19 cellular contexts compared by ENCODE assay signal in the genomic region with DNA sequence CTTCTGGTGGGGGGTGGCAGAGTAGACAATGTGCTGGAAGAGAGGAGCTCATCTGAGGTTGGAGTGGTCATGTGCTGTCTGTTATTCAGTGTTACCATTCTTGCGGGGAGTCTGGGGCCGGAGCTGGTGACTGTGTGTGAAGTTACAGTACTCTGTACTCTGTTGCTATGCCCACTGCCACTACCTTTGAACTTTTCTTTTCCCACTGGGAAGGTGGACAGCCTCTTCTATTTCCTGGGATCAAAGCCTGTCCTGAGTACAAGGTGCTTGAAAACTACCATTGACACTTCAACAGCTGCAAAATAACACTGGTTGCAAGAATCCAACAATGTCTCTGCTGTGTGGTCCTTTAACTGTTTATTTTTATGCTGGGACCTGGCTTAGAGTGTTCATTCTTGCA.
A peak's percentile ranks its signal among the peaks of the same experiment; 100 is the strongest.
DNase-seq lines count a peak whose midpoint lies in the region; ATAC-seq, FAIRE-seq and TF ChIP-seq lines count a peak whose summit lies in the region.
"Had no signal": no experiment of that assay in that cellular context is flagged by ENCODE, and none has a peak within 500 bp of the region (broad histone marks: within the 10 kb centered on the region; RNA-seq: fewer than 3 reads in every experiment).

No MANE protein-coding gene starts in this region.

- H3K9ac ChIP-seq in HUES48 (ENCODE audit: low read depth, low read length) = no peak overlapping the region
- peak overlapping the region; percentile 21; the same call in 1 of the 2 replicates for H3K9ac ChIP-seq in HepG2 (ENCODE audit: insufficient read depth, low read depth, low read length)

- POLR2A ChIA-PET in WTC11 (lab: Charles Lee) (no interaction called here), HepG2 (lab: Yijun Ruan, JAX) (interaction anchor here (1.1 kb wide), 1 partner anchor 107 kb away, joined by 4 read pairs; no protein-coding TSS in a partner anchor)
- POLR2A ChIA-PET in CD8-positive, alpha-beta memory T cell (lab: Charles Lee) = no interaction called here

- peaks cover 24% of the 10 kb centered on the region for H3K9me3 Mint-ChIP-seq in WTC11
- peaks cover under 1% of the 10 kb centered on the region in 2 donors for H3K9me3 Mint-ChIP-seq in stimulated activated naive B cell treated with anti-CD40 and anti-IgM and Interleukin-4, amounts not matched to agents 10 μg/mL and 1 μg/mL and 100 μg/mL, for 72 hours
- peaks cover 0 to 3% (median 0%) of the 10 kb centered on the region in 5 donors for H3K9me3 Mint-ChIP-seq in CD8-positive, alpha-beta memory T cell

- no peaks in the 10 kb centered on the region; the same call in 1 of the 2 replicates for H4K20me1 ChIP-seq in HepG2 (ENCODE audit: insufficient read depth, low read length)

- H3K27ac Mint-ChIP-seq in WTC11 = peak overlapping the region; percentile 98
- H3K27ac Mint-ChIP-seq in stimulated activated naive B cell treated with anti-CD40 and anti-IgM and Interleukin-4, amounts not matched to agents 10 μg/mL and 1 μg/mL and 100 μg/mL, for 72 hours = peak overlapping the region; percentile 71
- H3K27ac Mint-ChIP-seq in CD8-positive, alpha-beta memory T cell = peak overlapping the region in 1 of 8 donors; percentile 52

- CTCF ChIA-PET in WTC11 (lab: Charles Lee) (no interaction called here), HepG2 (lab: Yijun Ruan, JAX; ENCODE audit: low intra/inter-chr PET ratio, low total read pairs) (no interaction called here)
- CTCF ChIA-PET in CD8-positive, alpha-beta memory T cell (lab: Charles Lee) = no interaction called here

- no peaks in the 10 kb centered on the region for H3K27me3 Mint-ChIP-seq in WTC11 (ENCODE audit: low read depth)
- H3K27me3 Mint-ChIP-seq in stimulated activated naive B cell treated with anti-CD40 and anti-IgM and Interleukin-4, amounts not matched to agents 10 μg/mL and 1 μg/mL and 100 μg/mL, for 72 hours = no peaks in the 10 kb centered on the region
- no peaks in the 10 kb centered on the region for H3K27me3 Mint-ChIP-seq in CD8-positive, alpha-beta memory T cell

- H3K4me3 Mint-ChIP-seq in WTC11 = no peak overlapping the region
- H3K4me3 Mint-ChIP-seq in stimulated activated naive B cell treated with anti-CD40 and anti-IgM and Interleukin-4, amounts not matched to agents 10 μg/mL and 1 μg/mL and 100 μg/mL, for 72 hours = no peak overlapping the region
- no peak overlapping the region for H3K4me3 Mint-ChIP-seq in CD8-positive, alpha-beta memory T cell

- H3K36me3 ChIP-seq in HUES48 (ENCODE audit: control insufficient read depth, insufficient read depth, low read length) (peaks cover 9% of the 10 kb centered on the region), HepG2 (replicated peaks in 1 of 2; ENCODE audit: control insufficient read depth in 1 of 2, insufficient read depth in 2 of 2, low read length in 2 of 2) (peaks cover 5 to 30% of the 10 kb centered on the region in 2 experiments)
- H3K36me3 ChIP-seq in CD8-positive, alpha-beta memory T cell (ENCODE audit: insufficient read depth, low read length) = no peaks in the 10 kb centered on the region

- H3K27me3 ChIP-seq in HUES48 (ENCODE audit: control insufficient read depth, insufficient read depth, low read length) = no peaks in the 10 kb centered on the region
- no peaks in the 10 kb centered on the region for H3K27me3 ChIP-seq in HepG2 (ENCODE audit: control insufficient read depth in 1 of 2, insufficient read depth in 2 of 2, low read length in 2 of 2)
- H3K27me3 ChIP-seq in CD8-positive, alpha-beta memory T cell (ENCODE audit: insufficient read depth, low read length, poor library complexity, severe bottlenecking) = no peaks in the 10 kb centered on the region

- peak overlapping the region; percentile 54 for H3K4me2 ChIP-seq in HepG2 (ENCODE audit: low read depth, low read length)

- peak in 1 of 2 experiments; percentile 76; a peak in 2 of 4 replicates for TF ChIP-seq EP300 in HepG2 (IDR thresholded peaks at IDR 0.05; ENCODE audit: low read depth in 2 of 2, low read length in 2 of 2)
- TF ChIP-seq EP300 in HepG2 (CRISPR knock-in tag; IDR thresholded peaks at IDR 0.05; ENCODE audit: borderline replicate concordance) = 0 out of 2 replicates have a peak, but pooled peaks have one; percentile 10

- H3K4me1 ChIP-seq in HUES48 (ENCODE audit: control insufficient read depth, insufficient read depth, low read length) (peaks cover 40% of the 10 kb centered on the region), HepG2 (ENCODE audit: insufficient read depth, low read length) (peaks cover 56% of the 10 kb centered on the region)
- H3K4me1 ChIP-seq in CD8-positive, alpha-beta memory T cell (ENCODE audit: insufficient read depth, low read length) = no peaks in the 10 kb centered on the region

- TF ChIP-seq CTCF in WTC11 (IDR thresholded peaks at IDR 0.05) (no peak), HepG2 (CRISPR knock-in tag; IDR thresholded peaks at IDR 0.05) (no peak)

- intact Hi-C loops in HepG2 (cut with micrococcal nuclease; ENCODE audit: unreplicated experiment) = loop anchor here (1.0 kb wide), 2 partner anchors 15 to 22 kb away; no protein-coding TSS in a partner anchor

- H3K4me1 Mint-ChIP-seq in WTC11 = peaks cover 54% of the 10 kb centered on the region
- H3K4me1 Mint-ChIP-seq in stimulated activated naive B cell treated with anti-CD40 and anti-IgM and Interleukin-4, amounts not matched to agents 10 μg/mL and 1 μg/mL and 100 μg/mL, for 72 hours = peaks cover 25 to 43% of the 10 kb centered on the region in 2 donors
- peaks cover 9 to 11% (median 10%) of the 10 kb centered on the region in 3 donors for H3K4me1 Mint-ChIP-seq in CD8-positive, alpha-beta memory T cell

- no peak for ATAC-seq in WTC11
- peak; percentile 99 for ATAC-seq in HepG2
- ATAC-seq in stimulated activated naive B cell treated with anti-CD40 and anti-IgM and Interleukin-4, amounts not matched to agents 10 μg/mL and 1 μg/mL and 100 μg/mL, for 72 hours (replicated peaks) = no peak
- ATAC-seq: PC-3 had no signal

- DNase-seq in WTC11 (ENCODE audit: low spot score) = no peak
- DNase-seq in HepG2 (ENCODE audit: low spot score) = peak; percentile 90
- DNase-seq in stimulated activated naive B cell treated with anti-CD40 and anti-IgM and Interleukin-4, amounts not matched to agents 10 μg/mL and 1 μg/mL and 100 μg/mL, for 72 hours = no peak
- no peak for DNase-seq in CD8-positive, alpha-beta memory T cell
- DNase-seq in NCI-H82 (lab: John Stamatoyannopoulos, UW) = no peak
- DNase-seq in globus pallidus (ENCODE audit: low spot score) = no peak
- DNase-seq: ACHN, C1 segment of cervical spinal cord, DND-41, HCEC 1CT, MV-4-11, NCI-H1417, NCI-H187, NCI-H2107, PC-3, RPMI8226 had no signal

- FAIRE-seq in HepG2 (lab: Jason Lieb, UNC) = peak; percentile 94
- FAIRE-seq: G401.6 had no signal

- TF ChIP-seq POLR2A in HepG2 (IDR thresholded peaks at IDR 0.05; ENCODE audit: insufficient read depth in 1 of 2, low read depth in 2 of 2, low read length in 2 of 2) = no peak

- no peak for TF ChIP-seq RAD21 in HepG2 (CRISPR knock-in tag; IDR thresholded peaks at IDR 0.05)

- 11% methylated on average over 2 of the region's 2 CpGs for WGBS in HepG2 (ENCODE audit: low lambda C conversion rate)

- in situ Hi-C loops in HepG2 (cut with HindIII; ENCODE audit: extremely low pct_ligation_motif_present, low pct_unique_long_range_greater_than_20kb) = no loop called here

- H3K36me3 Mint-ChIP-seq in WTC11 = peaks cover 42% of the 10 kb centered on the region
- H3K36me3 Mint-ChIP-seq in stimulated activated naive B cell treated with anti-CD40 and anti-IgM and Interleukin-4, amounts not matched to agents 10 μg/mL and 1 μg/mL and 100 μg/mL, for 72 hours = peaks cover 27 to 61% of the 10 kb centered on the region in 2 donors
- peaks cover 25 to 36% (median 28%) of the 10 kb centered on the region in 3 donors for H3K36me3 Mint-ChIP-seq in CD8-positive, alpha-beta memory T cell

- H3K9me3 ChIP-seq in HUES48 (ENCODE audit: control insufficient read depth, insufficient read depth, low read length) = no peaks in the 10 kb centered on the region
- no peaks in the 10 kb centered on the region for H3K9me3 ChIP-seq in HepG2 (ENCODE audit: low read length)
- H3K9me3 ChIP-seq in CD8-positive, alpha-beta memory T cell (ENCODE audit: low read length) = no peaks in the 10 kb centered on the region

- BruUV-seq in HepG2 (replicated peaks; lab: Mats Ljungman, UMichigan) = no TSS peak

- H3K79me2 ChIP-seq in HepG2 (ENCODE audit: insufficient read depth, low read length) = peaks cover 8% of the 10 kb centered on the region

- no peak overlapping the region for H3K4me3 ChIP-seq in HUES48 (ENCODE audit: low read depth, low read length)
- H3K4me3 ChIP-seq in HepG2 (replicated peaks in 1 of 3; ENCODE audit: insufficient read depth in 1 of 3, low read depth in 2 of 3, low read length in 3 of 3) = no peak overlapping the region
- H3K4me3 ChIP-seq in CD8-positive, alpha-beta memory T cell (ENCODE audit: low read length) = no peak overlapping the region

- H3K27ac ChIP-seq in HUES48 (ENCODE audit: low read depth, low read length) = peak overlapping the region; percentile 82
- peak overlapping the region; percentile 67 for H3K27ac ChIP-seq in HepG2 (ENCODE audit: extremely low read length, insufficient read depth, low read length)
- no peak overlapping the region for H3K27ac ChIP-seq in CD8-positive, alpha-beta memory T cell (ENCODE audit: low read depth, low read length)
- H3K27ac ChIP-seq: HL-60 had no signal

- no peak overlapping the region for H2AFZ ChIP-seq in HepG2 (ENCODE audit: low read length)

TF ChIP-seq in WTC11, 78 proteins besides CTCF, POLR2A, EP300 and RAD21 (continues in another document):
- TF ChIP-seq CREM (CRISPR knock-in tag; IDR thresholded peaks at IDR 0.05) (no peak), JUN (CRISPR knock-in tag; IDR thresholded peaks at IDR 0.05) (no peak), EMX1 (CRISPR knock-in tag; IDR thresholded peaks at IDR 0.05) (no peak), HMGA2 (CRISPR knock-in tag; IDR thresholded peaks at IDR 0.05) (no peak)

TF ChIP-seq in HepG2, 621 proteins besides CTCF, POLR2A, EP300 and RAD21 (continues in another document):
- TF ChIP-seq NFE2 (CRISPR knock-in tag; IDR thresholded peaks at IDR 0.05) (no peak), ZSCAN9 (CRISPR knock-in tag; IDR thresholded peaks at IDR 0.05; ENCODE audit: borderline replicate concordance) (no peak)
- TF ChIP-seq, protein P1, sequence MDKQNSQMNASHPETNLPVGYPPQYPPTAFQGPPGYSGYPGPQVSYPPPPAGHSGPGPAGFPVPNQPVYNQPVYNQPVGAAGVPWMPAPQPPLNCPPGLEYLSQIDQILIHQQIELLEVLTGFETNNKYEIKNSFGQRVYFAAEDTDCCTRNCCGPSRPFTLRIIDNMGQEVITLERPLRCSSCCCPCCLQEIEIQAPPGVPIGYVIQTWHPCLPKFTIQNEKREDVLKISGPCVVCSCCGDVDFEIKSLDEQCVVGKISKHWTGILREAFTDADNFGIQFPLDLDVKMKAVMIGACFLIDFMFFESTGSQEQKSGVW (CRISPR knock-in tag; IDR thresholded peaks at IDR 0.05; ENCODE audit: borderline replicate concordance) = no peak
